ENCODE assay signal across 1 cellular context in the genomic region with DNA sequence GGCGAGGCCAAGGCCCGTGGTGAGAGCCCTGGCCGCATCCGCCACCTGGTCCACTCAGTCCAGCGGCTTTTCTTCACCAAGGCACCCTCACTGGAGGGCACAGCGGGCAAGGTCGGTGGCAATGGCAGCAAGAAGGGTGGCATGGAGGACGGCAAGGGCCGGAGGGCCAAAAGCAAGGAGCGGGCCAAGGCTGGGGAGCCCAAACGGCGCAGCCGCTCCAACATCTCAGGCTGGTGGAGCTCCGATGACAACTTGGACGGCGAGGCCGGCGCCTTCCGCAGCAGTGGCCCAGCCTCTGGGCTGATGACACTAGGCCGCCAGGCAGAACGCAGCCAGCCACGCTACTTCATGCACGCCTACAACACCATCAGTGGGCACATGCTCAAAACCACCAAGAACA.
TF ChIP-seq lines count a peak whose summit lies in the region.

No MANE protein-coding gene starts in this region.

TF ChIP-seq in HepG2, 621 proteins besides CTCF, POLR2A, EP300 and RAD21 (continued from another document):
- TF ChIP-seq, protein P1, sequence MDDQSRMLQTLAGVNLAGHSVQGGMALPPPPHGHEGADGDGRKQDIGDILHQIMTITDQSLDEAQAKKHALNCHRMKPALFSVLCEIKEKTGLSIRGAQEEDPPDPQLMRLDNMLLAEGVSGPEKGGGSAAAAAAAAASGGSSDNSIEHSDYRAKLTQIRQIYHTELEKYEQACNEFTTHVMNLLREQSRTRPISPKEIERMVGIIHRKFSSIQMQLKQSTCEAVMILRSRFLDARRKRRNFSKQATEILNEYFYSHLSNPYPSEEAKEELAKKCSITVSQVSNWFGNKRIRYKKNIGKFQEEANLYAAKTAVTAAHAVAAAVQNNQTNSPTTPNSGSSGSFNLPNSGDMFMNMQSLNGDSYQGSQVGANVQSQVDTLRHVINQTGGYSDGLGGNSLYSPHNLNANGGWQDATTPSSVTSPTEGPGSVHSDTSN (CRISPR knock-in tag; IDR thresholded peaks at IDR 0.05; ENCODE audit: borderline replicate concordance) = no peak
- TF ChIP-seq, protein P2, sequence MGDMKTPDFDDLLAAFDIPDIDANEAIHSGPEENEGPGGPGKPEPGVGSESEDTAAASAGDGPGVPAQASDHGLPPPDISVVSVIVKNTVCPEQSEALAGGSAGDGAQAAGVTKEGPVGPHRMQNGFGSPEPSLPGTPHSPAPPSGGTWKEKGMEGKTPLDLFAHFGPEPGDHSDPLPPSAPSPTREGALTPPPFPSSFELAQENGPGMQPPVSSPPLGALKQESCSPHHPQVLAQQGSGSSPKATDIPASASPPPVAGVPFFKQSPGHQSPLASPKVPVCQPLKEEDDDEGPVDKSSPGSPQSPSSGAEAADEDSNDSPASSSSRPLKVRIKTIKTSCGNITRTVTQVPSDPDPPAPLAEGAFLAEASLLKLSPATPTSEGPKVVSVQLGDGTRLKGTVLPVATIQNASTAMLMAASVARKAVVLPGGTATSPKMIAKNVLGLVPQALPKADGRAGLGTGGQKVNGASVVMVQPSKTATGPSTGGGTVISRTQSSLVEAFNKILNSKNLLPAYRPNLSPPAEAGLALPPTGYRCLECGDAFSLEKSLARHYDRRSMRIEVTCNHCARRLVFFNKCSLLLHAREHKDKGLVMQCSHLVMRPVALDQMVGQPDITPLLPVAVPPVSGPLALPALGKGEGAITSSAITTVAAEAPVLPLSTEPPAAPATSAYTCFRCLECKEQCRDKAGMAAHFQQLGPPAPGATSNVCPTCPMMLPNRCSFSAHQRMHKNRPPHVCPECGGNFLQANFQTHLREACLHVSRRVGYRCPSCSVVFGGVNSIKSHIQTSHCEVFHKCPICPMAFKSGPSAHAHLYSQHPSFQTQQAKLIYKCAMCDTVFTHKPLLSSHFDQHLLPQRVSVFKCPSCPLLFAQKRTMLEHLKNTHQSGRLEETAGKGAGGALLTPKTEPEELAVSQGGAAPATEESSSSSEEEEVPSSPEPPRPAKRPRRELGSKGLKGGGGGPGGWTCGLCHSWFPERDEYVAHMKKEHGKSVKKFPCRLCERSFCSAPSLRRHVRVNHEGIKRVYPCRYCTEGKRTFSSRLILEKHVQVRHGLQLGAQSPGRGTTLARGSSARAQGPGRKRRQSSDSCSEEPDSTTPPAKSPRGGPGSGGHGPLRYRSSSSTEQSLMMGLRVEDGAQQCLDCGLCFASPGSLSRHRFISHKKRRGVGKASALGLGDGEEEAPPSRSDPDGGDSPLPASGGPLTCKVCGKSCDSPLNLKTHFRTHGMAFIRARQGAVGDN (CRISPR knock-in tag; IDR thresholded peaks at IDR 0.05) = 0 out of 2 replicates have a peak, but pooled peaks have one; percentile 9
- no peak for TF ChIP-seq ZNF550 (CRISPR knock-in tag; IDR thresholded peaks at IDR 0.05; ENCODE audit: borderline replicate concordance)
- no peak for TF ChIP-seq SIX1 (CRISPR knock-in tag; IDR thresholded peaks at IDR 0.05; ENCODE audit: borderline replicate concordance)
- no peak for TF ChIP-seq GABPA (IDR thresholded peaks at IDR 0.05; ENCODE audit: low read depth, low read length)
- TF ChIP-seq GABPA (CRISPR knock-in tag; IDR thresholded peaks at IDR 0.05; ENCODE audit: low read depth) = no peak
